Comparison of ENCODE assay signal across 8 cellular contexts in genomic region chr14:95442633-95443021, GRCh38.
DNase-seq lines count a peak whose midpoint lies in the region; ATAC-seq and TF ChIP-seq lines count a peak whose summit lies in the region.

No MANE protein-coding gene starts in this region.

- DNase-seq in COR-L47 (lab: John Stamatoyannopoulos, UW) (peak; percentile 92), activated T-cell treated with anti-CD3 and anti-CD28 coated beads for 1 hour (ENCODE audit: low read depth) (peak; percentile 67)
- DNase-seq in natural killer cell treated with Interleukin-12 subunit alpha and Interleukin-12 subunit beta and Interleukin-15 and Interleukin-18, amount 100 ng/mL, for 72 hours (ENCODE audit: low spot score) = peak; percentile 83
- peak; percentile 32 to 74 (median 58) for DNase-seq in stimulated activated naive CD4-positive, alpha-beta T cell (lab: John Stamatoyannopoulos, UW)

- no peaks in the 10 kb centered on the region for H3K27me3 Mint-ChIP-seq in IgD-negative memory B cell
- no peaks in the 10 kb centered on the region for H3K27me3 Mint-ChIP-seq in natural killer cell treated with Interleukin-12 subunit alpha and Interleukin-12 subunit beta and Interleukin-15 and Interleukin-18, amount 100 ng/mL, for 72 hours

- H2AFZ ChIP-seq in OCI-LY3 (ENCODE audit: low read depth, low read length) = no peak overlapping the region

- no peak overlapping the region for H3K4me3 ChIP-seq in OCI-LY3 (ENCODE audit: low read length)

- peaks cover 4 to 16% (median 14%) of the 10 kb centered on the region in 3 donors for H3K4me1 Mint-ChIP-seq in IgD-negative memory B cell
- peaks cover 0 to 3% of the 10 kb centered on the region in 2 donors for H3K4me1 Mint-ChIP-seq in natural killer cell treated with Interleukin-12 subunit alpha and Interleukin-12 subunit beta and Interleukin-15 and Interleukin-18, amount 100 ng/mL, for 72 hours (ENCODE audit: low read depth in 2 of 2)

- H3K9me3 ChIP-seq in OCI-LY3 (ENCODE audit: insufficient read depth, low read length) = no peaks in the 10 kb centered on the region

- no peaks in the 10 kb centered on the region for H3K27me3 ChIP-seq in OCI-LY3 (ENCODE audit: low read depth, low read length)

- H3K4me2 ChIP-seq in OCI-LY3 (ENCODE audit: low read length) = no peak overlapping the region

- H3K36me3 Mint-ChIP-seq in IgD-negative memory B cell = no peaks in the 10 kb centered on the region
- no peaks in the 10 kb centered on the region for H3K36me3 Mint-ChIP-seq in natural killer cell treated with Interleukin-12 subunit alpha and Interleukin-12 subunit beta and Interleukin-15 and Interleukin-18, amount 100 ng/mL, for 72 hours

- no peak overlapping the region for H3K27ac ChIP-seq in OCI-LY3 (ENCODE audit: low read length)

- peak overlapping the region; percentile 29 to 82 (median 77) for H3K27ac Mint-ChIP-seq in IgD-negative memory B cell
- H3K27ac Mint-ChIP-seq in natural killer cell treated with Interleukin-12 subunit alpha and Interleukin-12 subunit beta and Interleukin-15 and Interleukin-18, amount 100 ng/mL, for 72 hours = peak overlapping the region; percentile 29 to 79

- no peaks in the 10 kb centered on the region for H3K79me2 ChIP-seq in OCI-LY3 (ENCODE audit: low read length)

- H3K4me3 Mint-ChIP-seq in IgD-negative memory B cell = peak overlapping the region in 2 of 4 donors; percentile 4 to 19
- H3K4me3 Mint-ChIP-seq in natural killer cell treated with Interleukin-12 subunit alpha and Interleukin-12 subunit beta and Interleukin-15 and Interleukin-18, amount 100 ng/mL, for 72 hours = no peak overlapping the region

- no peak overlapping the region for H3K9ac ChIP-seq in OCI-LY3 (ENCODE audit: low read length)

- TF ChIP-seq CTCF in OCI-LY3 (IDR thresholded peaks at IDR 0.05; ENCODE audit: low read depth, low read length) = peak; percentile 82

- H3K36me3 ChIP-seq in OCI-LY3 (replicated peaks; ENCODE audit: low read depth, low read length) = peaks cover 63% of the 10 kb centered on the region

- H3K9me3 Mint-ChIP-seq in IgD-negative memory B cell = no peaks in the 10 kb centered on the region
- no peaks in the 10 kb centered on the region for H3K9me3 Mint-ChIP-seq in natural killer cell treated with Interleukin-12 subunit alpha and Interleukin-12 subunit beta and Interleukin-15 and Interleukin-18, amount 100 ng/mL, for 72 hours

- no peaks in the 10 kb centered on the region for H4K20me1 ChIP-seq in OCI-LY3 (ENCODE audit: insufficient read depth, low read length)

- peak; percentile 84 for ATAC-seq in GM21390 (IDR thresholded peaks at IDR 0.05; ENCODE audit: unreplicated experiment)
- peak; percentile 91 for ATAC-seq in esophagus mucosa
- ATAC-seq in natural killer cell treated with Interleukin-12 subunit alpha and Interleukin-12 subunit beta and Interleukin-15 and Interleukin-18, amount 100 ng/mL, for 72 hours = peak; percentile 80 to 88

- no peaks in the 10 kb centered on the region for H3K4me1 ChIP-seq in OCI-LY3 (ENCODE audit: low read length)
